29 cellular contexts compared by ENCODE assay signal in the genomic region with DNA sequence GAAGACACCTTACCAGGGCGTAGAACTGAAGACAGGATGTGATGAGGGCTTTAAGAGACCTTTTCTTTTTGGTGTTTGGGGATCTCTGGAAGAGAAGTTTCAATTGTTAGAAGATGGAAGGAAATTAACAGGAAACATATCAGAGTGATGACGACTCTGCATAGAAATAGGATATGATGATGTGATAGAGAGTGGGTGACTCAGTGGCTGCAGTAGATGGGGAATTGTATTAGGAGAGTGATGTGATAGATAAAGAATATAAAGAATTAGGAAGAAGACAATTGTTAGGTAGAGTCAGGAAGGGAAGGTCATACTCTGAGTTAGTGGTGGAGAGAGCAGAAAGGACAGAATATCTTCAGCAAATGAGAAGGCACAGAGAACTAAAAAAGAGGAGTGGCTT.
DNase-seq lines count a peak whose midpoint lies in the region; ATAC-seq, FAIRE-seq and TF ChIP-seq lines count a peak whose summit lies in the region.
"Had no signal": no experiment of that assay in that cellular context is flagged by ENCODE, and none has a peak within 500 bp of the region (broad histone marks: within the 10 kb centered on the region; RNA-seq: fewer than 3 reads in every experiment).

No MANE protein-coding gene starts in this region.

- H3K27me3 ChIP-seq in ACC112 (ENCODE audit: insufficient read depth, low read length), result no peaks in the 10 kb centered on the region
- H3K27me3 ChIP-seq in IMR-90 (ENCODE audit: control insufficient read depth, insufficient read depth, low read length), result no peaks in the 10 kb centered on the region
- no peaks in the 10 kb centered on the region for H3K27me3 ChIP-seq in bronchial epithelial cell (ENCODE audit: control insufficient read depth, insufficient read depth, low read length)
- H3K27me3 ChIP-seq: upper lobe of right lung had no signal

- H2AK9ac ChIP-seq in IMR-90 (replicated peaks; ENCODE audit: low read depth, low read length, poor library complexity), result no peak overlapping the region

- no peaks in the 10 kb centered on the region for H3K9me3 ChIP-seq in IMR-90 (ENCODE audit: control insufficient read depth, insufficient read depth, low read length)
- H3K9me3 ChIP-seq: A549, upper lobe of right lung had no signal

- H3K4me1 ChIP-seq in ACC112 (ENCODE audit: control insufficient read depth, insufficient read depth, low read length, unreplicated experiment) (peaks cover 40% of the 10 kb centered on the region), IMR-90 (ENCODE audit: control insufficient read depth, insufficient read depth, low read length) (peaks cover 11% of the 10 kb centered on the region; the same call in 1 of the 2 replicates)
- H3K4me1 ChIP-seq: upper lobe of right lung had no signal

- TF ChIP-seq CTCF in IMR-90 (conservative IDR thresholded peaks at IDR 0.05; ENCODE audit: low read depth, low read length) (no peak), bronchial epithelial cell (IDR thresholded peaks at IDR 0.05; ENCODE audit: insufficient read depth, low read length, severe bottlenecking) (no peak)

- ATAC-seq in IMR-90 (ENCODE audit: low read depth) (no peak), HG02759 (IDR thresholded peaks at IDR 0.05; ENCODE audit: unreplicated experiment) (no peak)
- ATAC-seq: A549; activated CD4-positive, alpha-beta T cell treated with anti-CD3 and anti-CD28 coated beads for 36 hours; activated T-cell treated with anti-CD3 and anti-CD28 coated beads, Interleukin-2, amount 50 U/mL, for 4 hours; stimulated activated effector memory CD8-positive, alpha-beta T cell treated with anti-CD3 and anti-CD28 coated beads, Interleukin-12 subunit alpha, Interleukin-12 subunit beta, amount 100 ng/mL, for 72 hours; upper lobe of right lung had no signal

- H2BK15ac ChIP-seq in IMR-90 (ENCODE audit: low read depth, low read length), result peak overlapping the region; percentile 87; the same call in 2 of the 3 replicates

- H4K8ac ChIP-seq in IMR-90 (ENCODE audit: low read depth in 2 of 2, low read length in 2 of 2), result peak overlapping the region; percentile 41 to 42; a peak in 2 of 4 replicates

- peak overlapping the region; percentile 75 for H3K4ac ChIP-seq in IMR-90 (ENCODE audit: low read depth, low read length)

- H3K9ac ChIP-seq in IMR-90 (ENCODE audit: low read depth, low read length), result no peak overlapping the region

- no peaks in the 10 kb centered on the region for H3K27me3 Mint-ChIP-seq in activated CD4-positive, alpha-beta memory T cell treated with anti-CD3 and anti-CD28 coated beads for 36 hours
- H3K27me3 Mint-ChIP-seq: activated CD4-positive, alpha-beta T cell treated with anti-CD3 and anti-CD28 coated beads for 36 hours; B cell had no signal

- dilution Hi-C loops in IMR-90 (cut with HindIII; ENCODE audit: low sequenced_read_pairs, unreplicated experiment), result no loop called here

- H3K4me2 ChIP-seq in IMR-90 (ENCODE audit: low read depth, low read length), result no peak overlapping the region; the same call in 1 of the 2 replicates
- H3K4me2 ChIP-seq: A549 had no signal

- in situ Hi-C loops in IMR-90 (cut with MboI; ENCODE audit: low sequenced_read_pairs), result no loop called here

- DNase-seq in IMR-90 (peak; percentile 78), bronchial epithelial cell (ENCODE audit: low read depth) (peak; percentile 71), hepatic stellate cell (ENCODE audit: low spot score) (peak; percentile 4), NCI-H2196 treated with DMSO at 0.1 percent for 48 hours (lab: John Stamatoyannopoulos, UW; ENCODE audit: unreplicated experiment) (no peak)
- DNase-seq in activated effector memory CD4-positive, alpha-beta T cell treated with anti-CD3 and anti-CD28 coated beads, Interleukin-2, amount 50 U/mL, for 16 hours, result no peak
- DNase-seq in activated CD4-positive, alpha-beta memory T cell treated with anti-CD3 and anti-CD28 coated beads for 36 hours, result no peak
- DNase-seq: activated CD4-positive, alpha-beta T cell treated with anti-CD3 and anti-CD28 coated beads for 36 hours; activated CD8-positive, alpha-beta memory T cell treated with anti-CD3 and anti-CD28 coated beads for 24 hours; activated naive CD4-positive, alpha-beta T cell; activated T-cell treated with anti-CD3 and anti-CD28 coated beads, Interleukin-2, amount 50 U/mL, for 4 hours; caudate nucleus; CD8-positive, alpha-beta memory T cell; dermis blood vessel endothelial cell; DMS153; GF-D8; MV-4-11; NCI-H69; occipital lobe; small intestine; substantia nigra; T-helper 2 cell; upper lobe of right lung had no signal

- peak overlapping the region; percentile 69; the same call in 1 of the 2 replicates for H3K18ac ChIP-seq in IMR-90 (ENCODE audit: low read depth, low read length)

- CTCF ChIA-PET in IMR-90 (lab: Yijun Ruan, JAX), result no interaction called here
- CTCF ChIA-PET in activated CD4-positive, alpha-beta memory T cell treated with anti-CD3 and anti-CD28 coated beads for 36 hours (lab: Charles Lee), result no interaction called here

- H3K14ac ChIP-seq in IMR-90 (replicated peaks; ENCODE audit: low read depth, low read length), result peak overlapping the region; percentile 86; the same call in 1 of the 2 replicates

- no peaks in the 10 kb centered on the region for H3K4me1 Mint-ChIP-seq in activated CD4-positive, alpha-beta memory T cell treated with anti-CD3 and anti-CD28 coated beads for 36 hours (ENCODE audit: low read depth)
- H3K4me1 Mint-ChIP-seq: activated CD4-positive, alpha-beta T cell treated with anti-CD3 and anti-CD28 coated beads for 36 hours; B cell; CD8-positive, alpha-beta memory T cell; stimulated activated effector memory CD8-positive, alpha-beta T cell treated with anti-CD3 and anti-CD28 coated beads, Interleukin-12 subunit alpha, Interleukin-12 subunit beta, amount 100 ng/mL, for 72 hours had no signal

- H3K27ac ChIP-seq in ACC112 (ENCODE audit: low read depth, low read length), result peak overlapping the region; percentile 94
- no peak overlapping the region; the same call in 1 of the 2 replicates for H3K27ac ChIP-seq in IMR-90 (ENCODE audit: insufficient read depth, low read length)
- H3K27ac ChIP-seq: A549, SK-N-MC, upper lobe of right lung had no signal

- peak overlapping the region; percentile 5; the same call in 1 of the 2 replicates for H4K5ac ChIP-seq in IMR-90 (ENCODE audit: low read depth, low read length)

- no peak for TF ChIP-seq RAD21 in IMR-90 (IDR thresholded peaks at IDR 0.05; ENCODE audit: low read length)

- H3K9me3 Mint-ChIP-seq in activated CD4-positive, alpha-beta memory T cell treated with anti-CD3 and anti-CD28 coated beads for 36 hours, result no peaks in the 10 kb centered on the region
- H3K9me3 Mint-ChIP-seq: activated T-cell treated with anti-CD3 and anti-CD28 coated beads, Interleukin-2, amount 50 U/mL, for 4 hours; CD8-positive, alpha-beta memory T cell had no signal

- H3K79me2 ChIP-seq in ACC112 (ENCODE audit: control insufficient read depth, insufficient read depth, low read length, unreplicated experiment), result no peaks in the 10 kb centered on the region

- H3K27ac Mint-ChIP-seq in activated CD4-positive, alpha-beta memory T cell treated with anti-CD3 and anti-CD28 coated beads for 36 hours, result no peak overlapping the region
- H3K27ac Mint-ChIP-seq: activated CD4-positive, alpha-beta T cell treated with anti-CD3 and anti-CD28 coated beads for 36 hours; B cell; CD8-positive, alpha-beta memory T cell; stimulated activated effector memory CD8-positive, alpha-beta T cell treated with anti-CD3 and anti-CD28 coated beads, Interleukin-12 subunit alpha, Interleukin-12 subunit beta, amount 100 ng/mL, for 72 hours had no signal

- H3K36me3 Mint-ChIP-seq in activated CD4-positive, alpha-beta memory T cell treated with anti-CD3 and anti-CD28 coated beads for 36 hours, result no peaks in the 10 kb centered on the region
- H3K36me3 Mint-ChIP-seq: CD8-positive, alpha-beta memory T cell; stimulated activated effector memory CD8-positive, alpha-beta T cell treated with anti-CD3 and anti-CD28 coated beads, Interleukin-12 subunit alpha, Interleukin-12 subunit beta, amount 100 ng/mL, for 72 hours had no signal

- peak overlapping the region; percentile 45 for H2AFZ ChIP-seq in ACC112 (ENCODE audit: low read length, unreplicated experiment)
- H2AFZ ChIP-seq in IMR-90 (replicated peaks; ENCODE audit: low read length, poor library complexity), result no peak overlapping the region

- no peaks in the 10 kb centered on the region for H3K79me1 ChIP-seq in IMR-90 (ENCODE audit: low read depth in 1 of 2, low read length in 2 of 2)

- 67% methylated on average over 2 of the region's 2 CpGs; no CpG with 5 or more reads in 1 of the 2 experiments for WGBS in IMR-90 (ENCODE audit: extremely low coverage in 2 of 2, insufficient read length in 1 of 2), 2 experiments

- H3K36me3 ChIP-seq in ACC112 (ENCODE audit: insufficient read depth, low read length) (no peaks in the 10 kb centered on the region), IMR-90 (ENCODE audit: control insufficient read depth, insufficient read depth, low read length) (no peaks in the 10 kb centered on the region), bronchial epithelial cell (ENCODE audit: control insufficient read depth, insufficient read depth, low read length) (no peaks in the 10 kb centered on the region)
- H3K36me3 ChIP-seq: upper lobe of right lung had no signal

- intact Hi-C loops in IMR-90 (cut with micrococcal nuclease), result no loop called here
- intact Hi-C loops in activated CD4-positive, alpha-beta memory T cell treated with anti-CD3 and anti-CD28 coated beads for 36 hours (cut with micrococcal nuclease), result no loop called here

- FAIRE-seq in bronchial epithelial cell (lab: Jason Lieb, UNC), result no peak
- FAIRE-seq: A549, GM18507, small intestine had no signal

- H3K4me3 Mint-ChIP-seq in activated CD4-positive, alpha-beta memory T cell treated with anti-CD3 and anti-CD28 coated beads for 36 hours, result no peak overlapping the region
- H3K4me3 Mint-ChIP-seq: activated CD4-positive, alpha-beta T cell treated with anti-CD3 and anti-CD28 coated beads for 36 hours; activated T-cell treated with anti-CD3 and anti-CD28 coated beads, Interleukin-2, amount 50 U/mL, for 4 hours; B cell; CD8-positive, alpha-beta memory T cell; stimulated activated effector memory CD8-positive, alpha-beta T cell treated with anti-CD3 and anti-CD28 coated beads, Interleukin-12 subunit alpha, Interleukin-12 subunit beta, amount 100 ng/mL, for 72 hours had no signal

- no peak overlapping the region for H3K4me3 ChIP-seq in ACC112 (ENCODE audit: low read depth, low read length)
- no peak overlapping the region for H3K4me3 ChIP-seq in IMR-90 (ENCODE audit: insufficient read depth, low read depth, low read length)
- no peak overlapping the region for H3K4me3 ChIP-seq in bronchial epithelial cell (ENCODE audit: low read depth, low read length)
- H3K4me3 ChIP-seq: A549, SK-N-MC, upper lobe of right lung had no signal

- peak overlapping the region; percentile 77 for H3K23ac ChIP-seq in IMR-90 (ENCODE audit: low read depth, low read length)

- H3K9me1 ChIP-seq in IMR-90 (ENCODE audit: insufficient read depth, low read length), result peaks cover 4% of the 10 kb centered on the region; the same call in 1 of the 2 replicates

- no peak for TF ChIP-seq POLR2A in IMR-90 (IDR thresholded peaks at IDR 0.05; ENCODE audit: low read depth, low read length)

- H2BK120ac ChIP-seq in IMR-90 (ENCODE audit: low read depth, low read length), result peak overlapping the region; percentile 75; the same call in 1 of the 2 replicates

- peak overlapping the region; percentile 61 for H2BK5ac ChIP-seq in IMR-90 (ENCODE audit: low read depth, low read length, poor library complexity, severe bottlenecking)

- H3K56ac ChIP-seq in IMR-90 (ENCODE audit: extremely low read depth, insufficient read depth, low read length), result no peak overlapping the region

- no peaks in the 10 kb centered on the region for H4K20me1 ChIP-seq in IMR-90 (ENCODE audit: insufficient read depth, low read length)

- peak overlapping the region; percentile 72; the same call in 1 of the 2 replicates for H2AK5ac ChIP-seq in IMR-90 (ENCODE audit: low read depth, low read length)

- BruUV-seq in IMR-90 (replicated peaks; lab: Mats Ljungman, UMichigan), result no TSS peak

- peak overlapping the region; percentile 73 for H4K91ac ChIP-seq in IMR-90 (ENCODE audit: insufficient read depth, low read depth, low read length)

- POLR2A ChIA-PET in IMR-90 (lab: Charles Lee; ENCODE audit: unreplicated experiment), result no interaction called here
- POLR2A ChIA-PET in activated CD4-positive, alpha-beta memory T cell treated with anti-CD3 and anti-CD28 coated beads for 36 hours (lab: Charles Lee), result no interaction called here

- H2BK20ac ChIP-seq in IMR-90 (ENCODE audit: low read depth, low read length), result peak overlapping the region; percentile 75; the same call in 1 of the 2 replicates

Comparison
In these comparisons a context has a peak if more than half of its experiments do, and no peak if none do; other contexts are left out.
1. DNase-seq: peak in IMR-90 (single experiment), bronchial epithelial cell (single experiment) and hepatic stellate cell (single experiment); none in activated effector memory CD4-positive, alpha-beta T cell treated with anti-CD3 and anti-CD28 coated beads, Interleukin-2, amount 50 U/mL, for 16 hours (single experiment), activated CD4-positive, alpha-beta memory T cell treated with anti-CD3 and anti-CD28 coated beads for 36 hours (single experiment) and NCI-H2196 treated with DMSO at 0.1 percent for 48 hours (single experiment).